Comparison of ENCODE assay signal across 29 cellular contexts in the genomic region with DNA sequence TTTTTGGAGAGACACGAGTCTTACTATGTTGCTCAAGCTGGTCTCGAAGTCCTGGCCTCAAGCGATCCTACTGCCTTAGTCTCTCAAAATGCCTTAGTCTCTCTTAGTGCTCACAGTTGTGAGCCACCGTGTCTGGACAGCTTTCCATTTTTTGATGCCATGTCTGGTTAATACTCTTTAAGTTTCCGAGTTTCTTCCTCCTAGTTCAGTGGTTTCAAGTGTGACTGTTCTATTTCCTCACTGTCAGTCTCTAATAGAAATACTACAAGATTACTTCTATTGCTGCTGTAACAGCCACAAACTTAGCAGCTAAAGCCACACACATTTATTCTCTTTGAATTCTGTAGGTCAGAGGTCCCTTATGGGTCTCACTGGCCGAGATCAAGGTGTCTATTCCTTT.
DNase-seq lines count a peak whose midpoint lies in the region; ATAC-seq, FAIRE-seq and TF ChIP-seq lines count a peak whose summit lies in the region.
"Had no signal": no experiment of that assay in that cellular context is flagged by ENCODE, and none has a peak within 500 bp of the region (broad histone marks: within the 10 kb centered on the region; RNA-seq: fewer than 3 reads in every experiment).

No MANE protein-coding gene starts in this region.

- CTCF ChIA-PET in activated CD8-positive, alpha-beta memory T cell treated with anti-CD3 and anti-CD28 coated beads, Interleukin-2, amount 10 ng/mL, durations not matched to agents 7 days and 5 days (lab: Charles Lee) = interaction anchor here (0.7 to 3.2 kb wide), 6 partner anchors 9 to 283 kb away, joined by 3 to 17 read pairs (median 5); no protein-coding TSS in a partner anchor
- CTCF ChIA-PET in GM12878 (lab: Yijun Ruan, JAX) = interaction anchor here (1.2 to 17.5 kb wide), 5 partner anchors 8 to 284 kb away, joined by 4 to 320 read pairs (median 7); no protein-coding TSS in a partner anchor

- H3K27ac ChIP-seq in GM12878 (ENCODE audit: control insufficient read depth, insufficient read depth) = no peak overlapping the region
- H3K27ac ChIP-seq: breast epithelium, prostate gland, RWPE1, thoracic aorta had no signal

- RAD21 ChIA-PET in GM12878 (lab: Charles Lee; ENCODE audit: unreplicated experiment) = interaction anchor here (1.2 to 3.0 kb wide), 3 partner anchors 79 to 283 kb away, joined by 3 to 12 read pairs (median 5); no protein-coding TSS in a partner anchor

- no peaks in the 10 kb centered on the region for H3K27me3 ChIP-seq in GM12878 (replicated peaks in 1 of 2; ENCODE audit: control insufficient read depth in 2 of 2, insufficient read depth in 2 of 2, low read length in 1 of 2)
- H3K27me3 ChIP-seq: breast epithelium had no signal

- no peak for TF ChIP-seq EP300 in GM12878 (IDR thresholded peaks at IDR 0.05; ENCODE audit: borderline replicate concordance in 1 of 2, control insufficient read depth in 1 of 2, low read depth in 2 of 2, low read length in 2 of 2)

- no peaks in the 10 kb centered on the region; the same call in 1 of the 2 replicates for H4K20me1 ChIP-seq in GM12878 (ENCODE audit: control insufficient read depth, insufficient read depth)

- no peak for TF ChIP-seq RAD21 in GM12878 (IDR thresholded peaks at IDR 0.05; ENCODE audit: insufficient read depth, low read depth, low read length)

- in situ Hi-C loops in GM12878 (cut with MboI) = no loop called here

- intact Hi-C loops in GM12878 (cut with micrococcal nuclease; ENCODE audit: unreplicated experiment) = no loop called here

- no peak for TF ChIP-seq POLR2A in GM12891 (IDR thresholded peaks at IDR 0.05; ENCODE audit: low read depth, low read length)
- TF ChIP-seq POLR2A in GM12878 (IDR thresholded peaks at IDR 0.05; ENCODE audit: low read depth, low read length) = no peak

- ATAC-seq in activated CD8-positive, alpha-beta memory T cell treated with anti-CD3 and anti-CD28 coated beads, Interleukin-2, amount 10 ng/mL, durations not matched to agents 7 days and 5 days = no peak
- ATAC-seq in GM12878 (no peak), HG03460 (IDR thresholded peaks at IDR 0.05; ENCODE audit: unreplicated experiment) (no peak), HG03565 (IDR thresholded peaks at IDR 0.05; ENCODE audit: unreplicated experiment) (no peak)
- ATAC-seq in stimulated activated memory B cell treated with anti-CD40 and anti-IgM and Interleukin-4, amounts not matched to agents 10 μg/mL and 1 μg/mL and 100 μg/mL, for 72 hours = no peak

- no peak overlapping the region for H3K4me3 Mint-ChIP-seq in activated CD8-positive, alpha-beta memory T cell treated with anti-CD3 and anti-CD28 coated beads, Interleukin-2, amount 10 ng/mL, durations not matched to agents 7 days and 5 days
- H3K4me3 Mint-ChIP-seq in stimulated activated memory B cell treated with anti-CD40 and anti-IgM and Interleukin-4, amounts not matched to agents 10 μg/mL and 1 μg/mL and 100 μg/mL, for 72 hours = no peak overlapping the region
- H3K4me3 Mint-ChIP-seq: activated naive CD4-positive, alpha-beta T cell treated with anti-CD3 and anti-CD28 coated beads for 36 hours had no signal

- SMC1A ChIA-PET in GM12878 (lab: Charles Lee; ENCODE audit: uncharacterized antibody, unreplicated experiment) = interaction anchor here (0.7 to 4.2 kb wide), 9 partner anchors 11 to 267 kb away, joined by 3 to 21 read pairs (median 5); no protein-coding TSS in a partner anchor

- H3K4me3 ChIP-seq in GM12878 = no peak overlapping the region
- H3K4me3 ChIP-seq: breast epithelium, prostate gland, thoracic aorta had no signal

- H3K27me3 Mint-ChIP-seq in activated CD8-positive, alpha-beta memory T cell treated with anti-CD3 and anti-CD28 coated beads, Interleukin-2, amount 10 ng/mL, durations not matched to agents 7 days and 5 days = no peaks in the 10 kb centered on the region
- H3K27me3 Mint-ChIP-seq in stimulated activated memory B cell treated with anti-CD40 and anti-IgM and Interleukin-4, amounts not matched to agents 10 μg/mL and 1 μg/mL and 100 μg/mL, for 72 hours = no peaks in the 10 kb centered on the region

- H3K9ac ChIP-seq in GM12878 (ENCODE audit: control insufficient read depth, insufficient read depth, low read length) = no peak overlapping the region
- H3K9ac ChIP-seq: SK-N-SH had no signal

- FAIRE-seq in GM12891 (lab: Jason Lieb, UNC) (peak; percentile 5), GM12878 (lab: Jason Lieb, UNC) (no peak)
- FAIRE-seq: A204.1, GM18507 had no signal

- H3K79me2 ChIP-seq in GM12878 (ENCODE audit: control insufficient read depth, insufficient read depth, low read length) = peaks cover 92% of the 10 kb centered on the region

- H3K4me1 ChIP-seq in GM12878 (ENCODE audit: control insufficient read depth, insufficient read depth, low read length) = peaks cover 24% of the 10 kb centered on the region
- H3K4me1 ChIP-seq: breast epithelium, prostate gland had no signal

- peak; percentile 48 for DNase-seq in activated CD8-positive, alpha-beta memory T cell treated with anti-CD3 and anti-CD28 coated beads for 24 hours
- no peak for DNase-seq in activated CD8-positive, alpha-beta memory T cell treated with anti-CD3 and anti-CD28 coated beads, Interleukin-2, amount 10 ng/mL, durations not matched to agents 7 days and 5 days
- no peak for DNase-seq in GM12891 (ENCODE audit: insufficient read length, low spot score)
- DNase-seq in GM12878 (ENCODE audit: low read depth, low spot score) = no peak
- DNase-seq in DMS79 treated with DMSO at 0.1 percent for 48 hours (lab: John Stamatoyannopoulos, UW) = no peak
- DNase-seq: activated CD4-positive, alpha-beta T cell treated with anti-CD3 and anti-CD28 coated beads for 48 hours; activated naive CD4-positive, alpha-beta T cell treated with anti-CD3 and anti-CD28 coated beads for 36 hours; activated T-cell treated with anti-CD3 and anti-CD28 coated beads, Interleukin-2, amount 50 U/mL, for 48 hours; amniotic stem cell; Caco-2; DMS79; effector CD8-positive, alpha-beta T cell; erythroblast; HCEC 1CT; NCI-H2029 treated with DMSO at 0.1 percent for 48 hours; NCI-H2227 treated with DMSO at 0.1 percent for 48 hours; NCI-H774; SK-N-SH; stimulated activated CD4-positive, alpha-beta T cell treated with anti-CD3 and anti-CD28 coated beads, Interleukin-4, amount 100 ng/mL, for 4 hours; stimulated activated naive CD4-positive, alpha-beta T cell treated with Interleukin-2 at 50 U/mL for 16 hours had no signal

- peaks cover 0 to 14% of the 10 kb centered on the region in 2 experiments; a peak in 2 of 4 replicates for H3K36me3 ChIP-seq in GM12878 (ENCODE audit: control insufficient read depth in 2 of 2, insufficient read depth in 2 of 2, low read length in 1 of 2)
- H3K36me3 ChIP-seq: breast epithelium, prostate gland, thoracic aorta had no signal

- no peaks in the 10 kb centered on the region; the same call in 2 of the 3 replicates for H3K9me3 ChIP-seq in GM12878 (replicated peaks; ENCODE audit: control insufficient read depth, insufficient read depth, low read length)
- H3K9me3 ChIP-seq: breast epithelium, Caco-2, prostate gland, SK-N-SH, thoracic aorta had no signal

- peak overlapping the region; percentile 60; the same call in 1 of the 2 replicates for H3K4me2 ChIP-seq in GM12878 (ENCODE audit: control insufficient read depth, insufficient read depth)
- H3K4me2 ChIP-seq: SK-N-SH had no signal

- BruUV-seq in GM12878 (replicated peaks; lab: Mats Ljungman, UMichigan) = no TSS peak

- H3K4me1 Mint-ChIP-seq in activated CD8-positive, alpha-beta memory T cell treated with anti-CD3 and anti-CD28 coated beads, Interleukin-2, amount 10 ng/mL, durations not matched to agents 7 days and 5 days = peaks cover 41% of the 10 kb centered on the region
- peaks cover 77% of the 10 kb centered on the region for H3K4me1 Mint-ChIP-seq in stimulated activated memory B cell treated with anti-CD40 and anti-IgM and Interleukin-4, amounts not matched to agents 10 μg/mL and 1 μg/mL and 100 μg/mL, for 72 hours

- POLR2A ChIA-PET in GM12878 (lab: Charles Lee) = interaction anchor here (1.0 to 2.4 kb wide), 4 partner anchors 8 to 154 kb away, joined by 3 to 6 read pairs (median 4); no protein-coding TSS in a partner anchor

- H2AFZ ChIP-seq in GM12878 (ENCODE audit: control insufficient read depth, low read depth, low read length) = no peak overlapping the region

- no peak overlapping the region for H3K27ac Mint-ChIP-seq in activated CD8-positive, alpha-beta memory T cell treated with anti-CD3 and anti-CD28 coated beads, Interleukin-2, amount 10 ng/mL, durations not matched to agents 7 days and 5 days
- peak overlapping the region; percentile 71 for H3K27ac Mint-ChIP-seq in stimulated activated memory B cell treated with anti-CD40 and anti-IgM and Interleukin-4, amounts not matched to agents 10 μg/mL and 1 μg/mL and 100 μg/mL, for 72 hours
- H3K27ac Mint-ChIP-seq: activated naive CD4-positive, alpha-beta T cell treated with anti-CD3 and anti-CD28 coated beads for 36 hours had no signal

- TF ChIP-seq CTCF in GM12878 (IDR thresholded peaks at IDR 0.05 in 2 of 3, conservative IDR thresholded peaks at IDR 0.05 in 1 of 3; ENCODE audit: control insufficient read depth in 2 of 3, extremely low read depth in 1 of 3, insufficient read depth in 1 of 3, low read depth in 3 of 3, low read length in 3 of 3) = no peak

- H3K36me3 Mint-ChIP-seq in activated CD8-positive, alpha-beta memory T cell treated with anti-CD3 and anti-CD28 coated beads, Interleukin-2, amount 10 ng/mL, durations not matched to agents 7 days and 5 days = peaks cover 18% of the 10 kb centered on the region
- peaks cover 16% of the 10 kb centered on the region for H3K36me3 Mint-ChIP-seq in stimulated activated memory B cell treated with anti-CD40 and anti-IgM and Interleukin-4, amounts not matched to agents 10 μg/mL and 1 μg/mL and 100 μg/mL, for 72 hours

- 68% methylated on average over 6 of the region's 6 CpGs for WGBS in GM12878 (ENCODE audit: insufficient coverage, insufficient replicate concordance, low lambda C conversion rate, missing lambda C conversion rate)

- no peaks in the 10 kb centered on the region for H3K9me3 Mint-ChIP-seq in activated CD8-positive, alpha-beta memory T cell treated with anti-CD3 and anti-CD28 coated beads, Interleukin-2, amount 10 ng/mL, durations not matched to agents 7 days and 5 days (ENCODE audit: low read depth)
- H3K9me3 Mint-ChIP-seq in stimulated activated memory B cell treated with anti-CD40 and anti-IgM and Interleukin-4, amounts not matched to agents 10 μg/mL and 1 μg/mL and 100 μg/mL, for 72 hours = no peaks in the 10 kb centered on the region
- H3K9me3 Mint-ChIP-seq: activated naive CD4-positive, alpha-beta T cell treated with anti-CD3 and anti-CD28 coated beads for 36 hours had no signal

TF ChIP-seq in GM12891, 5 proteins besides CTCF, POLR2A, EP300 and RAD21 (continues in another document):
- TF ChIP-seq PAX5 (IDR thresholded peaks at IDR 0.05; ENCODE audit: insufficient read depth, low read length, severe bottlenecking) (no peak), SPI1 (IDR thresholded peaks at IDR 0.05; ENCODE audit: low read depth, low read length) (no peak), POLR2AphosphoS5 (IDR thresholded peaks at IDR 0.05; ENCODE audit: low read depth, low read length) (no peak)

TF ChIP-seq in GM12878, 131 proteins besides CTCF, POLR2A, EP300 and RAD21 (continues in another document):
- TF ChIP-seq ZNF384 (IDR thresholded peaks at IDR 0.05; ENCODE audit: borderline replicate concordance, low read depth, low read length) (no peak), TARDBP (IDR thresholded peaks at IDR 0.05; ENCODE audit: borderline replicate concordance) (no peak)
